In the genomic region with DNA sequence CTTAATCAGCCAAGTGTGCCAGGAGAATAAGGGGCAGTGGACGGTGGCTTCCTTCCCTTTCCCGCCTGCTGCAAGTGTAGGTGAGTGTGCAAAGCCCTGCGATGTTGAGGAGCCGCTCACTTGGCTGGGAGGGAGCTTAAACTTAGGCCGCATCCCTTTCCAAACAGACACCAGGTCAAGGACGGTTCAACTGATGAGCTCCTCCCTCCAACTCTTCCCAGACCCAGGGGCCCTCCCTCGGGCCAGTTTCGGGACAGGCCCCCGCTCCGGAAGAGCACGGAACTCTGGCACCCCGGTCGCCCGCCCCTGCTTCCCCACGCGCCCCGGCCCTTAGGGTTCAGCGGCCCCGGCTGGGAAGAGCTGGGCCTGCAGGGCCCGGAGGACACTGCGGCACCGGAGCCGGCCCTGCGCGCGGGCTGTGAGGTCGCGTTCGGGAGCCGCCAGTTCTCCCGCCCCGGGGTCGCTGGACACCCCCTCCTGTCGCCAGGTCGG, we compare ENCODE assay signal across 1 cellular context.
TF ChIP-seq lines count a peak whose summit lies in the region.

No MANE protein-coding gene starts in this region.

TF ChIP-seq in HepG2, 621 proteins besides CTCF, POLR2A, EP300 and RAD21 (continued from another document):
- TF ChIP-seq, protein P1, sequence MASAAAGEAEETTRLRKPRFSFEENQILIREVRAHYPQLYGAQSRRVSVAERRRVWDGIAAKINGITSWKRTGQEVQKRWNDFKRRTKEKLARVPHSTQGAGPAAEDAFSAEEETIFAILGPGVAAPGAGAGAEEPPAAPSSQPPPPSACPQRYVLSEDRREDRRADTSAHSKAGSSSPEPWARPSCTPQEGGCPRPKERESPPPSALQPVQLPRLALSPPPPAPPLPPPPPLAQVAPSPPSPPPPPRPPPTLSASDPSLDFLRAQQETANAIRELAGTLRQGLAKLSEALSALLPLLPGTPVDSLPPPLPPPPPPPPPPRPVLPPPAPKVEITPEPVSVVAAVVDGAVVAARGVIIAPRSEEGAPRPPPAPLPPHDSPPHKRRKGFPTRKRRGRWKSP (CRISPR knock-in tag; IDR thresholded peaks at IDR 0.05): no peak
- TF ChIP-seq, protein P2, sequence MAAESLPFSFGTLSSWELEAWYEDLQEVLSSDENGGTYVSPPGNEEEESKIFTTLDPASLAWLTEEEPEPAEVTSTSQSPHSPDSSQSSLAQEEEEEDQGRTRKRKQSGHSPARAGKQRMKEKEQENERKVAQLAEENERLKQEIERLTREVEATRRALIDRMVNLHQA (CRISPR knock-in tag; IDR thresholded peaks at IDR 0.05): no peak
- TF ChIP-seq ZNF468 (CRISPR knock-in tag; IDR thresholded peaks at IDR 0.05): no peak
- TF ChIP-seq RFX3 (CRISPR knock-in tag; IDR thresholded peaks at IDR 0.05): no peak
- TF ChIP-seq ERF (CRISPR knock-in tag; IDR thresholded peaks at IDR 0.05): no peak
- peak; percentile 59; the same call in 1 of the 2 replicates for TF ChIP-seq ZBTB7B (CRISPR knock-in tag; IDR thresholded peaks at IDR 0.05)
- no peak for TF ChIP-seq ZNF530 (CRISPR knock-in tag; IDR thresholded peaks at IDR 0.05; ENCODE audit: low read depth)
- no peak for TF ChIP-seq TAF15 (IDR thresholded peaks at IDR 0.05; ENCODE audit: low read depth, low read length, poor library complexity, severe bottlenecking)
- TF ChIP-seq, protein P3, sequence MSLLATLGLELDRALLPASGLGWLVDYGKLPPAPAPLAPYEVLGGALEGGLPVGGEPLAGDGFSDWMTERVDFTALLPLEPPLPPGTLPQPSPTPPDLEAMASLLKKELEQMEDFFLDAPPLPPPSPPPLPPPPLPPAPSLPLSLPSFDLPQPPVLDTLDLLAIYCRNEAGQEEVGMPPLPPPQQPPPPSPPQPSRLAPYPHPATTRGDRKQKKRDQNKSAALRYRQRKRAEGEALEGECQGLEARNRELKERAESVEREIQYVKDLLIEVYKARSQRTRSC (CRISPR knock-in tag; IDR thresholded peaks at IDR 0.05; ENCODE audit: low read depth): no peak
- 0 out of 2 replicates have a peak, but pooled peaks have one; percentile 22 for TF ChIP-seq ZNF792 (CRISPR knock-in tag; IDR thresholded peaks at IDR 0.05)
- TF ChIP-seq ZNF263 (CRISPR knock-in tag; IDR thresholded peaks at IDR 0.05): peak; percentile 32
- TF ChIP-seq, protein P4, sequence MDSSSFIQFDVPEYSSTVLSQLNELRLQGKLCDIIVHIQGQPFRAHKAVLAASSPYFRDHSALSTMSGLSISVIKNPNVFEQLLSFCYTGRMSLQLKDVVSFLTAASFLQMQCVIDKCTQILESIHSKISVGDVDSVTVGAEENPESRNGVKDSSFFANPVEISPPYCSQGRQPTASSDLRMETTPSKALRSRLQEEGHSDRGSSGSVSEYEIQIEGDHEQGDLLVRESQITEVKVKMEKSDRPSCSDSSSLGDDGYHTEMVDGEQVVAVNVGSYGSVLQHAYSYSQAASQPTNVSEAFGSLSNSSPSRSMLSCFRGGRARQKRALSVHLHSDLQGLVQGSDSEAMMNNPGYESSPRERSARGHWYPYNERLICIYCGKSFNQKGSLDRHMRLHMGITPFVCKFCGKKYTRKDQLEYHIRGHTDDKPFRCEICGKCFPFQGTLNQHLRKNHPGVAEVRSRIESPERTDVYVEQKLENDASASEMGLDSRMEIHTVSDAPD (CRISPR knock-in tag; IDR thresholded peaks at IDR 0.05): peak; percentile 42; the same call in 1 of the 2 replicates
- TF ChIP-seq CBX2 (IDR thresholded peaks at IDR 0.05; ENCODE audit: low read depth, low read length): no peak
- 0 out of 2 replicates have a peak, but pooled peaks have one; percentile 53 for TF ChIP-seq CBX2 (CRISPR knock-in tag; IDR thresholded peaks at IDR 0.05; ENCODE audit: low read depth)
- TF ChIP-seq ZNF709 (CRISPR knock-in tag; IDR thresholded peaks at IDR 0.05): peak; percentile 10; the same call in 1 of the 2 replicates
- TF ChIP-seq, protein P5, sequence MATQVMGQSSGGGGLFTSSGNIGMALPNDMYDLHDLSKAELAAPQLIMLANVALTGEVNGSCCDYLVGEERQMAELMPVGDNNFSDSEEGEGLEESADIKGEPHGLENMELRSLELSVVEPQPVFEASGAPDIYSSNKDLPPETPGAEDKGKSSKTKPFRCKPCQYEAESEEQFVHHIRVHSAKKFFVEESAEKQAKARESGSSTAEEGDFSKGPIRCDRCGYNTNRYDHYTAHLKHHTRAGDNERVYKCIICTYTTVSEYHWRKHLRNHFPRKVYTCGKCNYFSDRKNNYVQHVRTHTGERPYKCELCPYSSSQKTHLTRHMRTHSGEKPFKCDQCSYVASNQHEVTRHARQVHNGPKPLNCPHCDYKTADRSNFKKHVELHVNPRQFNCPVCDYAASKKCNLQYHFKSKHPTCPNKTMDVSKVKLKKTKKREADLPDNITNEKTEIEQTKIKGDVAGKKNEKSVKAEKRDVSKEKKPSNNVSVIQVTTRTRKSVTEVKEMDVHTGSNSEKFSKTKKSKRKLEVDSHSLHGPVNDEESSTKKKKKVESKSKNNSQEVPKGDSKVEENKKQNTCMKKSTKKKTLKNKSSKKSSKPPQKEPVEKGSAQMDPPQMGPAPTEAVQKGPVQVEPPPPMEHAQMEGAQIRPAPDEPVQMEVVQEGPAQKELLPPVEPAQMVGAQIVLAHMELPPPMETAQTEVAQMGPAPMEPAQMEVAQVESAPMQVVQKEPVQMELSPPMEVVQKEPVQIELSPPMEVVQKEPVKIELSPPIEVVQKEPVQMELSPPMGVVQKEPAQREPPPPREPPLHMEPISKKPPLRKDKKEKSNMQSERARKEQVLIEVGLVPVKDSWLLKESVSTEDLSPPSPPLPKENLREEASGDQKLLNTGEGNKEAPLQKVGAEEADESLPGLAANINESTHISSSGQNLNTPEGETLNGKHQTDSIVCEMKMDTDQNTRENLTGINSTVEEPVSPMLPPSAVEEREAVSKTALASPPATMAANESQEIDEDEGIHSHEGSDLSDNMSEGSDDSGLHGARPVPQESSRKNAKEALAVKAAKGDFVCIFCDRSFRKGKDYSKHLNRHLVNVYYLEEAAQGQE (IDR thresholded peaks at IDR 0.05; ENCODE audit: borderline replicate concordance in 1 of 2, low read depth in 1 of 2, low read length in 2 of 2): no peak
- TF ChIP-seq, protein P6, sequence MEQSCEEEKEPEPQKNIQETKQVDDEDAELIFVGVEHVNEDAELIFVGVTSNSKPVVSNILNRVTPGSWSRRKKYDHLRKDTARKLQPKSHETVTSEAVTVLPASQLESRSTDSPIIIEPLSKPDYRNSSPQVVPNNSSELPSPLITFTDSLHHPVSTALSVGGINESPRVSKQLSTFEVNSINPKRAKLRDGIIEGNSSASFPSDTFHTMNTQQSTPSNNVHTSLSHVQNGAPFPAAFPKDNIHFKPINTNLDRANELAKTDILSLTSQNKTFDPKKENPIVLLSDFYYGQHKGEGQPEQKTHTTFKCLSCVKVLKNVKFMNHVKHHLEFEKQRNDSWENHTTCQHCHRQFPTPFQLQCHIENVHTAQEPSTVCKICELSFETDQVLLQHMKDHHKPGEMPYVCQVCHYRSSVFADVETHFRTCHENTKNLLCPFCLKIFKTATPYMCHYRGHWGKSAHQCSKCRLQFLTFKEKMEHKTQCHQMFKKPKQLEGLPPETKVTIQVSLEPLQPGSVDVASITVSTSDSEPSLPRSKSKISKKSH (CRISPR knock-in tag; IDR thresholded peaks at IDR 0.05; ENCODE audit: borderline replicate concordance): 0 out of 2 replicates have a peak, but pooled peaks have one; percentile 27
- TF ChIP-seq LCORL (IDR thresholded peaks at IDR 0.05): no peak
- no peak; the same call in 1 of the 2 replicates for TF ChIP-seq LCORL (CRISPR knock-in tag; IDR thresholded peaks at IDR 0.05)
- TF ChIP-seq, protein P7, sequence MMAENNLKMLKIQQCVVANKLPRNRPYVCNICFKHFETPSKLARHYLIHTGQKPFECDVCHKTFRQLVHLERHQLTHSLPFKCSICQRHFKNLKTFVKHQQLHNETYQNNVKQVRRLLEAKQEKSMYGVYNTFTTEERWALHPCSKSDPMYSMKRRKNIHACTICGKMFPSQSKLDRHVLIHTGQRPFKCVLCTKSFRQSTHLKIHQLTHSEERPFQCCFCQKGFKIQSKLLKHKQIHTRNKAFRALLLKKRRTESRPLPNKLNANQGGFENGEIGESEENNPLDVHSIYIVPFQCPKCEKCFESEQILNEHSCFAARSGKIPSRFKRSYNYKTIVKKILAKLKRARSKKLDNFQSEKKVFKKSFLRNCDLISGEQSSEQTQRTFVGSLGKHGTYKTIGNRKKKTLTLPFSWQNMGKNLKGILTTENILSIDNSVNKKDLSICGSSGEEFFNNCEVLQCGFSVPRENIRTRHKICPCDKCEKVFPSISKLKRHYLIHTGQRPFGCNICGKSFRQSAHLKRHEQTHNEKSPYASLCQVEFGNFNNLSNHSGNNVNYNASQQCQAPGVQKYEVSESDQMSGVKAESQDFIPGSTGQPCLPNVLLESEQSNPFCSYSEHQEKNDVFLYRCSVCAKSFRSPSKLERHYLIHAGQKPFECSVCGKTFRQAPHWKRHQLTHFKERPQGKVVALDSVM (CRISPR knock-in tag; IDR thresholded peaks at IDR 0.05): no peak
- no peak for TF ChIP-seq HNRNPLL (IDR thresholded peaks at IDR 0.05; ENCODE audit: low read depth, low read length, poor library complexity, severe bottlenecking)
- 0 out of 2 replicates have a peak, but pooled peaks have one; percentile 40 for TF ChIP-seq ZNF264 (CRISPR knock-in tag; IDR thresholded peaks at IDR 0.05)
- TF ChIP-seq NONO (IDR thresholded peaks at IDR 0.05): no peak
- TF ChIP-seq NONO (CRISPR knock-in tag; conservative IDR thresholded peaks at IDR 0.05): peak; percentile 22; the same call in 1 of the 2 replicates
- peak; percentile 40; the same call in 1 of the 2 replicates for TF ChIP-seq KDM5A (IDR thresholded peaks at IDR 0.05; ENCODE audit: borderline replicate concordance, low read length)
- TF ChIP-seq, protein P8, sequence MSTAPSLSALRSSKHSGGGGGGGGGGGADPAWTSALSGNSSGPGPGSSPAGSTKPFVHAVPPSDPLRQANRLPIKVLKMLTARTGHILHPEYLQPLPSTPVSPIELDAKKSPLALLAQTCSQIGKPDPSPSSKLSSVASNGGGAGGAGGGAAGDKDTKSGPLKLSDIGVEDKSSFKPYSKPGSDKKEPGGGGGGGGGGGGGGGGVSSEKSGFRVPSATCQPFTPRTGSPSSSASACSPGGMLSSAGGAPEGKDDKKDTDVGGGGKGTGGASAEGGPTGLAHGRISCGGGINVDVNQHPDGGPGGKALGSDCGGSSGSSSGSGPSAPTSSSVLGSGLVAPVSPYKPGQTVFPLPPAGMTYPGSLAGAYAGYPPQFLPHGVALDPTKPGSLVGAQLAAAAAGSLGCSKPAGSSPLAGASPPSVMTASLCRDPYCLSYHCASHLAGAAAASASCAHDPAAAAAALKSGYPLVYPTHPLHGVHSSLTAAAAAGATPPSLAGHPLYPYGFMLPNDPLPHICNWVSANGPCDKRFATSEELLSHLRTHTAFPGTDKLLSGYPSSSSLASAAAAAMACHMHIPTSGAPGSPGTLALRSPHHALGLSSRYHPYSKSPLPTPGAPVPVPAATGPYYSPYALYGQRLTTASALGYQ (CRISPR knock-in tag; IDR thresholded peaks at IDR 0.05): 0 out of 2 replicates have a peak, but pooled peaks have one; percentile 28
- no peak for TF ChIP-seq ZNF317 (CRISPR knock-in tag; IDR thresholded peaks at IDR 0.05)
- peak; percentile 75; the same call in 1 of the 2 replicates for TF ChIP-seq CHCHD3 (CRISPR knock-in tag; IDR thresholded peaks at IDR 0.05)
- TF ChIP-seq, protein P9, sequence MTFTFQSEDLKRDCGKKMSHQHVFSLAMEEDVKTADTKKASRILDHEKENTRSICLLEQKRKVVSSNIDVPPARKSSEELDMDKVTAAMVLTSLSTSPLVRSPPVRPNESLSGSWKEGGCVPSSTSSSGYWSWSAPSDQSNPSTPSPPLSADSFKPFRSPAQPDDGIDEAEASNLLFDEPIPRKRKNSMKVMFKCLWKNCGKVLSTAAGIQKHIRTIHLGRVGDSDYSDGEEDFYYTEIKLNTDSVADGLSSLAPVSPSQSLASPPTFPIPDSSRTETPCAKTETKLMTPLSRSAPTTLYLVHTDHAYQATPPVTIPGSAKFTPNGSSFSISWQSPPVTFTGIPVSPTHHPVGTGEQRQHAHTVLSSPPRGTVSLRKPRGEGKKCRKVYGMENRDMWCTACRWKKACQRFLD (CRISPR knock-in tag; IDR thresholded peaks at IDR 0.05; ENCODE audit: borderline replicate concordance): no peak
